In genomic region chr15:41892621-41893421, GRCh38 we compare ENCODE assay signal across 11 cellular contexts. TPM values are rescaled to one million over a fixed set of nuclear protein-coding genes. Genes with fewer than 3 reads are reported as not detected.
DNase-seq lines count a peak whose midpoint lies in the region; ATAC-seq, FAIRE-seq and TF ChIP-seq lines count a peak whose summit lies in the region.
"Had no signal": no experiment of that assay in that cellular context is flagged by ENCODE, and none has a peak within 500 bp of the region (broad histone marks: within the 10 kb centered on the region; RNA-seq: fewer than 3 reads in every experiment).

No MANE protein-coding gene starts in this region.

- DNase-seq in ACHN (peak; percentile 47), HepG2 (ENCODE audit: low spot score) (no peak), GM13976 (ENCODE audit: low spot score) (no peak), NCI-H187 (lab: John Stamatoyannopoulos, UW) (no peak)
- DNase-seq in activated effector memory CD4-positive, alpha-beta T cell treated with anti-CD3 and anti-CD28 coated beads, Interleukin-2, amount 50 U/mL, for 16 hours, result peak; percentile 68
- DNase-seq: esophagus squamous epithelium had no signal

- TF ChIP-seq POLR2A in HepG2 (IDR thresholded peaks at IDR 0.05; ENCODE audit: insufficient read depth in 1 of 2, low read depth in 2 of 2, low read length in 2 of 2), result no peak

- intact Hi-C loops in HepG2 (cut with micrococcal nuclease; ENCODE audit: unreplicated experiment), result no loop called here

- peaks cover 6 to 43% of the 10 kb centered on the region in 2 experiments; a peak in 4 of 5 replicates for H3K27me3 ChIP-seq in HepG2 (ENCODE audit: control insufficient read depth in 1 of 2, insufficient read depth in 2 of 2, low read length in 2 of 2)
- H3K27me3 ChIP-seq: esophagus squamous epithelium, neural progenitor cell had no signal

- H3K36me3 ChIP-seq in HepG2 (replicated peaks in 1 of 2; ENCODE audit: control insufficient read depth in 1 of 2, insufficient read depth in 2 of 2, low read length in 2 of 2), result no peaks in the 10 kb centered on the region
- H3K36me3 ChIP-seq: neural progenitor cell had no signal

- no peak overlapping the region for H2AFZ ChIP-seq in HepG2 (ENCODE audit: low read length)
- H2AFZ ChIP-seq: neural progenitor cell had no signal

- H3K9me3 Mint-ChIP-seq in IgD-negative memory B cell, result no peaks in the 10 kb centered on the region
- H3K9me3 Mint-ChIP-seq: neural progenitor cell had no signal

- H3K4me1 ChIP-seq in HepG2 (ENCODE audit: insufficient read depth, low read length), result peaks cover 30% of the 10 kb centered on the region

- H3K27ac ChIP-seq in HepG2 (ENCODE audit: extremely low read length, insufficient read depth, low read length), result no peak overlapping the region
- H3K27ac ChIP-seq: HL-60, neural progenitor cell had no signal

- H3K36me3 Mint-ChIP-seq in IgD-negative memory B cell, result no peaks in the 10 kb centered on the region
- H3K36me3 Mint-ChIP-seq: neural progenitor cell had no signal

- CTCF ChIA-PET in HepG2 (lab: Yijun Ruan, JAX; ENCODE audit: low intra/inter-chr PET ratio, low total read pairs), result no interaction called here

- H3K4me3 ChIP-seq in HepG2 (replicated peaks in 1 of 3; ENCODE audit: insufficient read depth in 1 of 3, low read depth in 2 of 3, low read length in 3 of 3), result peak overlapping the region in 2 of 3 experiments; percentile 11 to 41; a peak in 2 of 6 replicates
- H3K4me3 ChIP-seq: neural progenitor cell had no signal

- no peaks in the 10 kb centered on the region for H4K20me1 ChIP-seq in HepG2 (ENCODE audit: insufficient read depth, low read length)

- H3K79me2 ChIP-seq in HepG2 (ENCODE audit: insufficient read depth, low read length), result no peaks in the 10 kb centered on the region

- WGBS in HepG2 (ENCODE audit: low lambda C conversion rate), result 40% methylated on average over 4 of the region's 22 CpGs

- ATAC-seq in HepG2 (peak; percentile 45), HG03521 (IDR thresholded peaks at IDR 0.05; ENCODE audit: unreplicated experiment) (no peak), HG03342 (IDR thresholded peaks at IDR 0.05; ENCODE audit: unreplicated experiment) (no peak)

- H3K4me2 ChIP-seq in HepG2 (ENCODE audit: low read depth, low read length), result peak overlapping the region; percentile 52
- H3K4me2 ChIP-seq: neural progenitor cell had no signal

- no peak for FAIRE-seq in HepG2 (lab: Jason Lieb, UNC)

- H3K4me1 Mint-ChIP-seq in IgD-negative memory B cell, result peaks cover 16 to 27% (median 22%) of the 10 kb centered on the region in 3 donors

- TF ChIP-seq EP300 in HepG2 (IDR thresholded peaks at IDR 0.05; ENCODE audit: low read depth in 2 of 2, low read length in 2 of 2) (no peak), HepG2 (CRISPR knock-in tag; IDR thresholded peaks at IDR 0.05; ENCODE audit: borderline replicate concordance) (no peak)

- POLR2A ChIA-PET in HepG2 (lab: Yijun Ruan, JAX), result interaction anchor here (0.7 kb wide), 1 partner anchor 11 kb away, joined by 3 read pairs; no protein-coding TSS in a partner anchor

- BruUV-seq in HepG2 (replicated peaks; lab: Mats Ljungman, UMichigan), result no TSS peak

- H3K27me3 Mint-ChIP-seq in IgD-negative memory B cell, result no peaks in the 10 kb centered on the region

- H3K9ac ChIP-seq in HepG2 (ENCODE audit: insufficient read depth, low read depth, low read length), result no peak overlapping the region
- H3K9ac ChIP-seq: neural progenitor cell had no signal

- TF ChIP-seq CTCF in HepG2 (CRISPR knock-in tag; IDR thresholded peaks at IDR 0.05) (no peak), GM13976 (IDR thresholded peaks at IDR 0.05; ENCODE audit: borderline replicate concordance, control extremely low read depth, extremely low read depth, insufficient read depth, missing control alignments) (no peak)

- peak overlapping the region; percentile 49 to 93 (median 80) for H3K27ac Mint-ChIP-seq in IgD-negative memory B cell

- TF ChIP-seq RAD21 in HepG2 (CRISPR knock-in tag; IDR thresholded peaks at IDR 0.05), result no peak

- in situ Hi-C loops in ACHN (cut with HindIII; ENCODE audit: low pct_ligation_motif_present, low pct_unique_long_range_greater_than_20kb, low sequenced_read_pairs), result no loop called here
- in situ Hi-C loops in HepG2 (cut with HindIII; ENCODE audit: extremely low pct_ligation_motif_present, low pct_unique_long_range_greater_than_20kb), result no loop called here
- in situ Hi-C loops in GM13976 (cut with MboI; ENCODE audit: low sequenced_read_pairs, unreplicated experiment), result no loop called here

- H3K9me3 ChIP-seq in HepG2 (ENCODE audit: low read length), result no peaks in the 10 kb centered on the region
- H3K9me3 ChIP-seq: esophagus squamous epithelium had no signal

- H3K4me3 Mint-ChIP-seq in IgD-negative memory B cell, result peak overlapping the region; percentile 35 to 70 (median 58)
- H3K4me3 Mint-ChIP-seq: neural progenitor cell had no signal

TF ChIP-seq in HepG2, 621 proteins besides CTCF, POLR2A, EP300 and RAD21 (continues in another document):
- TF ChIP-seq DMAP1 (CRISPR knock-in tag; IDR thresholded peaks at IDR 0.05) (no peak), LBX2 (CRISPR knock-in tag; IDR thresholded peaks at IDR 0.05; ENCODE audit: borderline replicate concordance) (no peak)

RNA-seq across cellular contexts. Expression of gene SPTBN5, which starts 1.0 kb away (rescaled TPM):
- polyA plus RNA-seq in IgD-negative memory B cell, result not detected
- 0.01 and 0.07 TPM in 2 replicates for total RNA-seq in HepG2 (2016; rRNA removed; fragmentation: Illumina TruSeq; extraction: Trizol)
- not detected in 2 replicates for total RNA-seq in HepG2 (2016; cell fraction: cytosol; rRNA removed; fragmentation: Illumina TruSeq; extraction: Trizol; ENCODE audit: low read depth)
- 0.04 TPM in 2 replicates for total RNA-seq in HepG2 (2016; cell fraction: insoluble cytoplasmic fraction; rRNA removed; fragmentation: Illumina TruSeq; extraction: Trizol)
- total RNA-seq in HepG2 (2016; cell fraction: membrane; rRNA removed; fragmentation: Illumina TruSeq; extraction: Trizol), result 0.06 TPM in 1 of 2 replicates, not detected in the other
- 0.06 and 0.09 TPM in 2 replicates for total RNA-seq in HepG2 (2016; cell fraction: nucleus; rRNA removed; fragmentation: Illumina TruSeq; extraction: Trizol)
- 0.01 and 0.03 TPM in 2 replicates for polyA plus RNA-seq in HepG2 (2011; rRNA removed)
- polyA plus RNA-seq in HepG2 (2011; cell fraction: cytosol; rRNA removed), result 0.01 and 0.03 TPM in 2 replicates
- polyA plus RNA-seq in HepG2 (2011; cell fraction: nucleus; rRNA removed), result 0.21 and 0.23 TPM in 2 replicates
- polyA plus RNA-seq in HepG2 (2012), result 0.16 TPM in 1 of 2 replicates, not detected in the other
- polyA plus RNA-seq in HepG2 (2016; cell fraction: cytosol; fragmentation: Illumina TruSeq; extraction: Trizol; ENCODE audit: low read depth), result 0.01 TPM in 1 of 2 replicates, not detected in the other
- 0.11 TPM in 1 of 2 replicates, not detected in the other for polyA plus RNA-seq in HepG2 (2016; cell fraction: insoluble cytoplasmic fraction; fragmentation: Illumina TruSeq; extraction: Trizol; ENCODE audit: low read depth)
- polyA plus RNA-seq in HepG2 (2016; cell fraction: membrane; fragmentation: Illumina TruSeq; extraction: Trizol; ENCODE audit: low read depth), result 0.01 and 0.08 TPM in 2 replicates
- 0.36 and 0.44 TPM in 2 replicates for polyA plus RNA-seq in HepG2 (2016; cell fraction: nucleus; fragmentation: Illumina TruSeq; extraction: Trizol; ENCODE audit: insufficient read depth, low read depth)
- polyA minus RNA-seq in HepG2 (2011; rRNA and poly(A)+ RNA removed; ENCODE audit: low replicate concordance), result 0.40 TPM in 1 of 2 replicates, not detected in the other
- not detected in 2 replicates for polyA minus RNA-seq in HepG2 (2011; cell fraction: cytosol; rRNA and poly(A)+ RNA removed)
- under 0.01 TPM in 1 of 2 replicates, not detected in the other for polyA minus RNA-seq in HepG2 (2011; cell fraction: nucleus; rRNA and poly(A)+ RNA removed)

RNA-seq across cellular contexts. Expression of gene PLA2G4B, which starts 54.2 kb away (rescaled TPM):
- polyA plus RNA-seq in IgD-negative memory B cell (1.3 TPM), HepG2 (2011; rRNA removed) (8.0 and 10.2 TPM in 2 replicates)
- total RNA-seq in HepG2 (2016; rRNA removed; fragmentation: Illumina TruSeq; extraction: Trizol), result 0.55 and 5.1 TPM in 2 replicates
- 1.1 and 1.6 TPM in 2 replicates for total RNA-seq in HepG2 (2016; cell fraction: cytosol; rRNA removed; fragmentation: Illumina TruSeq; extraction: Trizol; ENCODE audit: low read depth)
- total RNA-seq in HepG2 (2016; cell fraction: insoluble cytoplasmic fraction; rRNA removed; fragmentation: Illumina TruSeq; extraction: Trizol), result 0.88 and 2.9 TPM in 2 replicates
- 0.55 and 1.1 TPM in 2 replicates for total RNA-seq in HepG2 (2016; cell fraction: membrane; rRNA removed; fragmentation: Illumina TruSeq; extraction: Trizol)
- 4.1 and 4.8 TPM in 2 replicates for total RNA-seq in HepG2 (2016; cell fraction: nucleus; rRNA removed; fragmentation: Illumina TruSeq; extraction: Trizol)
- 1.2 and 1.9 TPM in 2 replicates for polyA plus RNA-seq in HepG2 (2011; cell fraction: cytosol; rRNA removed)
- 51.3 and 67.9 TPM in 2 replicates for polyA plus RNA-seq in HepG2 (2011; cell fraction: nucleus; rRNA removed)
- polyA plus RNA-seq in HepG2 (2012), result 2.9 and 3.7 TPM in 2 replicates
- 0.61 and 1.4 TPM in 2 replicates for polyA plus RNA-seq in HepG2 (2016; cell fraction: cytosol; fragmentation: Illumina TruSeq; extraction: Trizol; ENCODE audit: low read depth)
- polyA plus RNA-seq in HepG2 (2016; cell fraction: insoluble cytoplasmic fraction; fragmentation: Illumina TruSeq; extraction: Trizol; ENCODE audit: low read depth), result 0.63 and 1.2 TPM in 2 replicates
- 1.0 and 1.5 TPM in 2 replicates for polyA plus RNA-seq in HepG2 (2016; cell fraction: membrane; fragmentation: Illumina TruSeq; extraction: Trizol; ENCODE audit: low read depth)
- 15.6 and 20.4 TPM in 2 replicates for polyA plus RNA-seq in HepG2 (2016; cell fraction: nucleus; fragmentation: Illumina TruSeq; extraction: Trizol; ENCODE audit: insufficient read depth, low read depth)
- polyA minus RNA-seq in HepG2 (2011; rRNA and poly(A)+ RNA removed; ENCODE audit: low replicate concordance), result 1.1 and 2.7 TPM in 2 replicates
- polyA minus RNA-seq in HepG2 (2011; cell fraction: cytosol; rRNA and poly(A)+ RNA removed), result 2.2 TPM in 1 of 2 replicates, not detected in the other
- polyA minus RNA-seq in HepG2 (2011; cell fraction: nucleus; rRNA and poly(A)+ RNA removed), result 4.4 and 4.6 TPM in 2 replicates

Comparison
In these comparisons a context has a peak if more than half of its experiments do, and no peak if none do; other contexts are left out.
1. DNase-seq: peak in ACHN (single experiment) and activated effector memory CD4-positive, alpha-beta T cell treated with anti-CD3 and anti-CD28 coated beads, Interleukin-2, amount 50 U/mL, for 16 hours (single experiment); none in HepG2 (single experiment), GM13976 (single experiment) and NCI-H187 (0 of 2).